In the genomic region with DNA sequence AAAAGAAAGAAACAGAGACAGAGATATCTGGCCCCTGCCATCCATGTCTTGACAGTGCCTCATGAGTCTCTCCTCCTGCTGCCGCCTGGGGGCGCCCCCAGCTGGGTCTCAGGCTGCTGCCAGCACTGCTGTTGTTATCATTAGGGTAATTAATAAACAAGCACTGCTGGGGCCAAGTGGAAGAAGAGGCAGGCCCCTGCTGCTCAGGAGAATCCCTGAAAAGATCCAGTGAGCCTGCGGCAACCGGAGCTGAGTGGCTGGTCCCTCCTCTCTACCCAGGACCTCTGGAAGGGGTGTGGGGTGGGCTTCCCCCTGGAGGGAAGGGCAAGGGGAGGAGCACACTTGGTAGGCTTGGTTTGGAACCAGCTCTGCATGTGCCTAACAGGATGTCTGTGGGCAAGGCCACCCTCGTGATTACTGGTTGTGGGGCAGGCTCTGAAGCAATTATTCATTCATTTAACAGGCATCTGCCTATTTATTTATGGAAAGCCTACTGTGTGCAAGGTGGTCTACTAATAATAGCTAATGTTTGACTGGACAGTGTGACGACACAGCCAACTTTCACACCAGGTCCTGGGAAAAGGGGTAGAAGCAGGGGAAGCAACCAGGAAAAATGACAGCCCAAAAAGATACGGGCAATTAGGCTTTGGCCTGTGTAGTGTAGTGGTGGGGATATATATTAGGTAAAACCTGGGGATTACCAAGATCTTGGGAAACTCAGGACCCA, we compare ENCODE assay signal across 1 cellular context.
TF ChIP-seq lines count a peak whose summit lies in the region.

No MANE protein-coding gene starts in this region.

TF ChIP-seq in HEK293, 187 proteins besides CTCF, POLR2A, EP300 and RAD21 (continued from another document and continues in another):
- no peak for TF ChIP-seq TSHZ1 (tag by site-specific recombination; IDR thresholded peaks at IDR 0.05; ENCODE audit: borderline replicate concordance)
- TF ChIP-seq ZNF404 (tag by site-specific recombination; IDR thresholded peaks at IDR 0.05), result no peak
- TF ChIP-seq MYNN (tag by site-specific recombination; IDR thresholded peaks at IDR 0.05; ENCODE audit: borderline replicate concordance), result no peak
- TF ChIP-seq ZNF354C (tag by site-specific recombination; IDR thresholded peaks at IDR 0.05; ENCODE audit: borderline replicate concordance, low read depth), result no peak
- TF ChIP-seq ZBTB10 (tag by site-specific recombination; IDR thresholded peaks at IDR 0.05), result no peak
- no peak for TF ChIP-seq ZNF112 (tag by site-specific recombination; IDR thresholded peaks at IDR 0.05)
- TF ChIP-seq, protein P1, sequence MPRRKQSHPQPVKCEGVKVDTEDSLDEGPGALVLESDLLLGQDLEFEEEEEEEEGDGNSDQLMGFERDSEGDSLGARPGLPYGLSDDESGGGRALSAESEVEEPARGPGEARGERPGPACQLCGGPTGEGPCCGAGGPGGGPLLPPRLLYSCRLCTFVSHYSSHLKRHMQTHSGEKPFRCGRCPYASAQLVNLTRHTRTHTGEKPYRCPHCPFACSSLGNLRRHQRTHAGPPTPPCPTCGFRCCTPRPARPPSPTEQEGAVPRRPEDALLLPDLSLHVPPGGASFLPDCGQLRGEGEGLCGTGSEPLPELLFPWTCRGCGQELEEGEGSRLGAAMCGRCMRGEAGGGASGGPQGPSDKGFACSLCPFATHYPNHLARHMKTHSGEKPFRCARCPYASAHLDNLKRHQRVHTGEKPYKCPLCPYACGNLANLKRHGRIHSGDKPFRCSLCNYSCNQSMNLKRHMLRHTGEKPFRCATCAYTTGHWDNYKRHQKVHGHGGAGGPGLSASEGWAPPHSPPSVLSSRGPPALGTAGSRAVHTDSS (tag by site-specific recombination; IDR thresholded peaks at IDR 0.05), result no peak
- TF ChIP-seq BCL11A (tag by site-specific recombination; IDR thresholded peaks at IDR 0.05; ENCODE audit: low read depth), result no peak
- TF ChIP-seq ZNF626 (tag by site-specific recombination; IDR thresholded peaks at IDR 0.05), result no peak
- TF ChIP-seq ZNF138 (tag by site-specific recombination; IDR thresholded peaks at IDR 0.05; ENCODE audit: borderline replicate concordance), result no peak
- no peak for TF ChIP-seq ZNF280D (tag by site-specific recombination; IDR thresholded peaks at IDR 0.05)
- TF ChIP-seq ZBTB48 (tag by site-specific recombination; IDR thresholded peaks at IDR 0.05), result 0 out of 2 replicates have a peak, but pooled peaks have one; percentile 14
- no peak for TF ChIP-seq ZNF510 (tag by site-specific recombination; IDR thresholded peaks at IDR 0.05; ENCODE audit: insufficient replicate concordance)
- TF ChIP-seq ZNF302 (tag by site-specific recombination; IDR thresholded peaks at IDR 0.05; ENCODE audit: low read depth), result no peak
- TF ChIP-seq ZNF398 (tag by site-specific recombination; IDR thresholded peaks at IDR 0.05), result no peak
- no peak for TF ChIP-seq REST (tag by site-specific recombination; IDR thresholded peaks at IDR 0.05)
- TF ChIP-seq EGR2 (tag by site-specific recombination; IDR thresholded peaks at IDR 0.05; ENCODE audit: low read depth), result no peak
- no peak for TF ChIP-seq ZSCAN23 (tag by site-specific recombination; IDR thresholded peaks at IDR 0.05)
- no peak; the same call in 1 of the 2 replicates for TF ChIP-seq ZNF561 (tag by site-specific recombination; IDR thresholded peaks at IDR 0.05; ENCODE audit: borderline replicate concordance)
- no peak for TF ChIP-seq ZNF76 (tag by site-specific recombination; IDR thresholded peaks at IDR 0.05; ENCODE audit: borderline replicate concordance, low read depth)
- no peak for TF ChIP-seq ZNF223 (tag by site-specific recombination; IDR thresholded peaks at IDR 0.05)
- TF ChIP-seq ZNF335 (tag by site-specific recombination; conservative IDR thresholded peaks at IDR 0.05), result peak; percentile 84
- TF ChIP-seq GLIS1 (tag by site-specific recombination; IDR thresholded peaks at IDR 0.05), result peak; percentile 63
- 0 out of 2 replicates have a peak, but pooled peaks have one; percentile 29 for TF ChIP-seq PRDM10 (tag by site-specific recombination; IDR thresholded peaks at IDR 0.05)
- no peak for TF ChIP-seq ZNF555 (tag by site-specific recombination; conservative IDR thresholded peaks at IDR 0.05)
- no peak for TF ChIP-seq ZNF221 (tag by site-specific recombination; IDR thresholded peaks at IDR 0.05; ENCODE audit: borderline replicate concordance)
- no peak for TF ChIP-seq FEZF1 (tag by site-specific recombination; IDR thresholded peaks at IDR 0.05)
- no peak for TF ChIP-seq ZBTB21 (tag by site-specific recombination; IDR thresholded peaks at IDR 0.05)
- TF ChIP-seq SCRT1 (tag by site-specific recombination; IDR thresholded peaks at IDR 0.05; ENCODE audit: borderline replicate concordance), result no peak
- TF ChIP-seq ZNF704 (tag by site-specific recombination; IDR thresholded peaks at IDR 0.05), result no peak
